Comparison of ENCODE assay signal across 8 cellular contexts in the genomic region with DNA sequence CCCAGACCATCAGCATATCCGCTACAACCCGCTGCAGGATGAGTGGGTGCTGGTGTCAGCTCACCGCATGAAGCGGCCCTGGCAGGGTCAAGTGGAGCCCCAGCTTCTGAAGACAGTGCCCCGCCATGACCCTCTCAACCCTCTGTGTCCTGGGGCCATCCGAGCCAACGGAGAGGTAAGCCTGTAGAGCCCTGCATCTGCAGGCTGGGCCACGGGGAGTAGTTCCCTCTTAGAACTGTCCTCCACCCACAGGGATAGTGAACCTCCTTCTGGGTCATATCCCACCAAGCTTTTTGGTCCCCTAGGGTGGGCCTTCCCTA. TPM values are rescaled to one million over a fixed set of nuclear protein-coding genes. Genes with fewer than 3 reads are reported as not detected.
DNase-seq lines count a peak whose midpoint lies in the region; ATAC-seq and TF ChIP-seq lines count a peak whose summit lies in the region.

No MANE protein-coding gene starts in this region.

- H3K36me3 ChIP-seq in muscle layer of colon (ENCODE audit: insufficient read depth, low read length): peaks cover 24% of the 10 kb centered on the region

- peak overlapping the region; percentile 84 for H3K9ac ChIP-seq in muscle layer of colon (ENCODE audit: low read length)

- no peaks in the 10 kb centered on the region; the same call in 1 of the 2 replicates for H3K9me3 ChIP-seq in AG04450 (ENCODE audit: control insufficient read depth, insufficient read depth, low read length)
- H3K9me3 ChIP-seq in muscle layer of colon (ENCODE audit: low read length): no peaks in the 10 kb centered on the region

- H3K4me3 ChIP-seq in AG04450 (ENCODE audit: low read depth, low read length): peak overlapping the region; percentile 93
- H3K4me3 ChIP-seq in cardiac fibroblast (replicated peaks in 1 of 2; ENCODE audit: low read depth in 2 of 2, low read length in 2 of 2): peak overlapping the region; percentile 61 to 76
- peak overlapping the region; percentile 55 to 88 for H3K4me3 ChIP-seq in muscle layer of colon (ENCODE audit: low read depth in 1 of 2, low read length in 2 of 2)

- peak; percentile 18 for ATAC-seq in HG03469 (IDR thresholded peaks at IDR 0.05; ENCODE audit: unreplicated experiment)

- H3K27me3 ChIP-seq in AG04450 (ENCODE audit: control insufficient read depth, insufficient read depth, low read length) (no peaks in the 10 kb centered on the region), muscle layer of colon (ENCODE audit: control insufficient read depth in 1 of 2, insufficient read depth in 2 of 2, low read length in 2 of 2) (no peaks in the 10 kb centered on the region)

- peaks cover 41% of the 10 kb centered on the region for H3K4me1 ChIP-seq in muscle layer of colon (ENCODE audit: insufficient read depth, low read length)

- H3K27ac ChIP-seq in AG04450 (ENCODE audit: low read depth, low read length): peak overlapping the region; percentile 75
- peak overlapping the region; percentile 88 for H3K27ac ChIP-seq in muscle layer of colon (ENCODE audit: low read depth, low read length)

- TF ChIP-seq CTCF in AG04450 (IDR thresholded peaks at IDR 0.05; ENCODE audit: low read depth, low read length): no peak
- TF ChIP-seq CTCF in cardiac fibroblast (IDR thresholded peaks at IDR 0.05; ENCODE audit: low read depth, low read length): no peak

- DNase-seq in AG04450 (ENCODE audit: low read depth, low spot score) (no peak), cardiac fibroblast (ENCODE audit: low read depth in 2 of 2) (no peak), NCI-H2196 (lab: John Stamatoyannopoulos, UW; ENCODE audit: unreplicated experiment) (no peak), superior temporal gyrus (ENCODE audit: extremely low spot score) (no peak), DMS 273 (lab: John Stamatoyannopoulos, UW; ENCODE audit: unreplicated experiment) (no peak)
- DNase-seq in stimulated activated CD4-positive, alpha-beta T cell treated with anti-CD3 and anti-CD28 coated beads, Interleukin-2, amount 100 ng/mL, for 48 hours: no peak

- POLR2A ChIA-PET in AG04450 (lab: Yijun Ruan, JAX): interaction anchor here (1.0 to 3.0 kb wide), 5 partner anchors 10 to 26 kb away, joined by 3 to 17 read pairs (median 7); a partner anchor contains a TSS

- CTCF ChIA-PET in AG04450 (lab: Charles Lee): interaction anchor here (0.6 to 5.4 kb wide), 12 partner anchors 9 to 218 kb away, joined by 3 to 63 read pairs (median 6); a partner anchor contains a TSS

RNA-seq across cellular contexts. Expression of a gene that starts 0.6 kb away (rescaled TPM):
- 24.8 and 28.4 TPM in 2 replicates for polyA plus RNA-seq in AG04450 (2011; rRNA removed)
- polyA minus RNA-seq in AG04450 (2011; rRNA and poly(A)+ RNA removed): 16.5 and 21.4 TPM in 2 replicates

RNA-seq across cellular contexts. Expression of a gene that starts 4.9 kb away (rescaled TPM):
- polyA plus RNA-seq in AG04450 (2011; rRNA removed): 14.6 and 19.0 TPM in 2 replicates
- polyA minus RNA-seq in AG04450 (2011; rRNA and poly(A)+ RNA removed): 13.8 and 15.7 TPM in 2 replicates

RNA-seq across cellular contexts. Expression of a gene that starts 9.5 kb away (rescaled TPM):
- 38.9 and 56.9 TPM in 2 replicates for polyA plus RNA-seq in AG04450 (2011; rRNA removed)
- polyA minus RNA-seq in AG04450 (2011; rRNA and poly(A)+ RNA removed): 22.9 and 26.7 TPM in 2 replicates

RNA-seq across cellular contexts. Expression of a gene that starts 15.4 kb away (rescaled TPM):
- not detected in 2 replicates for polyA plus RNA-seq in AG04450 (2011; rRNA removed)
- polyA minus RNA-seq in AG04450 (2011; rRNA and poly(A)+ RNA removed): not detected in 2 replicates

RNA-seq across cellular contexts. Expression of a gene that starts 18.2 kb away (rescaled TPM):
- not detected in 2 replicates for polyA plus RNA-seq in AG04450 (2011; rRNA removed)
- not detected in 2 replicates for polyA minus RNA-seq in AG04450 (2011; rRNA and poly(A)+ RNA removed)
